ENCODE assay signal across 18 cellular contexts in the genomic region with DNA sequence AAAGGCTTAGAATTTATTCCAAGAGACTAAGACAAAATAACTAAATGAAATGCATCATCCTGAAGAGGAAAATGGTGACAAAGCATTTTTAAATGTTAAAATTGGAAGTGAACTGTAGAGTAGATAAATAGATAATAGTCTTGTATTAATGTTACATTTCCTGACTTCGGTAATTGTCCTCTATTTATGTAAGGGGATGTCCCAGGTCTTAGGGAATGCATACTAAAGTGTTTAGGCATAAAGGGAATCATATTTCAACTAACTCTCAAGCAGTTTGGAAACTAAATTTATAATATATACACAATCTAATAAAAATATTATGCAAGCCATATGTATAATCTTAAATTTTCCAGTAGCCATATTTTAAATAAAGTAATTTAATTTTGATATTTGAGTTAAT.
DNase-seq lines count a peak whose midpoint lies in the region; ATAC-seq, FAIRE-seq and TF ChIP-seq lines count a peak whose summit lies in the region.
"Had no signal": no experiment of that assay in that cellular context is flagged by ENCODE, and none has a peak within 500 bp of the region (broad histone marks: within the 10 kb centered on the region; RNA-seq: fewer than 3 reads in every experiment).

No MANE protein-coding gene starts in this region.

- ATAC-seq in IMR-90 (ENCODE audit: low read depth) (peak; percentile 36; the same call in 1 of the 2 replicates), K562 (no peak), HG02588 (IDR thresholded peaks at IDR 0.05; ENCODE audit: unreplicated experiment) (no peak)
- ATAC-seq: HCT116 had no signal

- DNase-seq in IMR-90 (peak; percentile 63), SK-N-MC (ENCODE audit: low read depth, low spot score) (peak; percentile 40), K562 (ENCODE audit: extremely low read depth in 1 of 4, low spot score in 3 of 4) (no peak), superior temporal gyrus (ENCODE audit: extremely low spot score) (no peak), ecto neural progenitor cell (ENCODE audit: low spot score) (no peak), T-helper 2 cell (no peak)
- DNase-seq: AML-193; Caco-2; CD4-positive, alpha-beta T cell; GF-D8; GOT3; H7; HFFc6 had no signal

- H3K9ac ChIP-seq in IMR-90 (ENCODE audit: low read depth, low read length) (no peak overlapping the region), SK-N-MC (ENCODE audit: insufficient read length) (no peak overlapping the region), K562 (ENCODE audit: insufficient read depth in 1 of 2, low read depth in 2 of 2, low read length in 2 of 2) (no peak overlapping the region)

- H3K27ac ChIP-seq in IMR-90 (ENCODE audit: insufficient read depth, low read length) (no peak overlapping the region), SK-N-MC (peak overlapping the region; percentile 61; the same call in 1 of the 2 replicates), K562 (ENCODE audit: extremely low read depth, low read depth, low read length) (no peak overlapping the region)
- H3K27ac ChIP-seq: C4-2B had no signal

- H3K23ac ChIP-seq in IMR-90 (ENCODE audit: low read depth, low read length): no peak overlapping the region

- in situ Hi-C loops in IMR-90 (cut with MboI; ENCODE audit: low sequenced_read_pairs) (no loop called here), K562 (cut with MboI) (no loop called here)

- H3K9me3 ChIP-seq in IMR-90 (ENCODE audit: control insufficient read depth, insufficient read depth, low read length): no peaks in the 10 kb centered on the region
- H3K9me3 ChIP-seq in SK-N-MC (ENCODE audit: low read depth, low read length): peaks cover 2% of the 10 kb centered on the region; the same call in 1 of the 2 replicates
- H3K9me3 ChIP-seq in K562 (replicated peaks; ENCODE audit: control insufficient read depth, insufficient read depth, low read depth, low read length): no peaks in the 10 kb centered on the region

- H2BK20ac ChIP-seq in IMR-90 (ENCODE audit: low read depth, low read length): no peak overlapping the region

- TF ChIP-seq CTCF in IMR-90 (conservative IDR thresholded peaks at IDR 0.05; ENCODE audit: low read depth, low read length): no peak
- TF ChIP-seq CTCF in K562 (IDR thresholded peaks at IDR 0.05 in 2 of 3, conservative IDR thresholded peaks at IDR 0.05 in 1 of 3; ENCODE audit: insufficient read depth in 2 of 3, low read depth in 1 of 3, low read length in 3 of 3): no peak

- H3K4ac ChIP-seq in IMR-90 (ENCODE audit: low read depth, low read length): no peak overlapping the region

- H4K91ac ChIP-seq in IMR-90 (ENCODE audit: insufficient read depth, low read depth, low read length): no peak overlapping the region

- no peaks in the 10 kb centered on the region for H3K27me3 ChIP-seq in IMR-90 (ENCODE audit: control insufficient read depth, insufficient read depth, low read length)
- no peaks in the 10 kb centered on the region; a peak in 1 of 5 replicates for H3K27me3 ChIP-seq in K562 (ENCODE audit: control insufficient read depth in 2 of 2, insufficient read depth in 2 of 2, low read length in 2 of 2)

- no peak overlapping the region for H2AK5ac ChIP-seq in IMR-90 (ENCODE audit: low read depth, low read length)

- H3K4me2 ChIP-seq in IMR-90 (ENCODE audit: low read depth, low read length) (no peak overlapping the region), K562 (ENCODE audit: insufficient read depth, low read length) (no peak overlapping the region)

- H2AK9ac ChIP-seq in IMR-90 (replicated peaks; ENCODE audit: low read depth, low read length, poor library complexity): no peak overlapping the region

- CTCF ChIA-PET in IMR-90 (lab: Yijun Ruan, JAX): no interaction called here
- CTCF ChIA-PET in K562 (lab: Yijun Ruan, JAX; ENCODE audit: low intra/inter-chr PET ratio): no interaction called here

- no peak overlapping the region for H3K18ac ChIP-seq in IMR-90 (ENCODE audit: low read depth, low read length)

- BruUV-seq in IMR-90 (replicated peaks; lab: Mats Ljungman, UMichigan) (no TSS peak), K562 (replicated peaks; lab: Mats Ljungman, UMichigan) (no TSS peak)

- TF ChIP-seq POLR2A in IMR-90 (IDR thresholded peaks at IDR 0.05; ENCODE audit: low read depth, low read length) (no peak), K562 (conservative IDR thresholded peaks at IDR 0.05) (no peak)

- no peak overlapping the region for H3K56ac ChIP-seq in IMR-90 (ENCODE audit: extremely low read depth, insufficient read depth, low read length)

- POLR2A ChIA-PET in IMR-90 (lab: Charles Lee; ENCODE audit: unreplicated experiment) (no interaction called here), K562 (lab: Yijun Ruan, JAX) (no interaction called here)

- no peaks in the 10 kb centered on the region for H4K20me1 ChIP-seq in IMR-90 (ENCODE audit: insufficient read depth, low read length)
- H4K20me1 ChIP-seq in K562 (replicated peaks; ENCODE audit: control insufficient read depth, insufficient read depth, low read length): no peaks in the 10 kb centered on the region

- H3K4me3 ChIP-seq in IMR-90 (ENCODE audit: insufficient read depth, low read depth, low read length) (no peak overlapping the region), SK-N-MC (peak overlapping the region; percentile 27), K562 (no peak overlapping the region)

- FAIRE-seq in K562 (lab: Jason Lieb, UNC) (no peak), islet of Langerhans (lab: Jason Lieb, UNC) (peak; percentile 85)
- FAIRE-seq: D721Med had no signal

- no peak overlapping the region for H2BK15ac ChIP-seq in IMR-90 (ENCODE audit: low read depth, low read length)

- no peak overlapping the region for H2BK5ac ChIP-seq in IMR-90 (ENCODE audit: low read depth, low read length, poor library complexity, severe bottlenecking)

- no peak overlapping the region for H4K8ac ChIP-seq in IMR-90 (ENCODE audit: low read depth in 2 of 2, low read length in 2 of 2)

- TF ChIP-seq EP300 in K562 (IDR thresholded peaks at IDR 0.05; ENCODE audit: low read length): no peak

- no peak overlapping the region for H3K14ac ChIP-seq in IMR-90 (replicated peaks; ENCODE audit: low read depth, low read length)

- H3K36me3 ChIP-seq in IMR-90 (ENCODE audit: control insufficient read depth, insufficient read depth, low read length): no peaks in the 10 kb centered on the region
- no peaks in the 10 kb centered on the region for H3K36me3 ChIP-seq in SK-N-MC (ENCODE audit: insufficient read depth, low read length)
- H3K36me3 ChIP-seq in K562 (ENCODE audit: control insufficient read depth, insufficient read depth, low read length): no peaks in the 10 kb centered on the region

- TF ChIP-seq RAD21 in IMR-90 (IDR thresholded peaks at IDR 0.05; ENCODE audit: low read length) (no peak), K562 (CRISPR knock-in tag; conservative IDR thresholded peaks at IDR 0.05 in 1 of 2, IDR thresholded peaks at IDR 0.05 in 1 of 2) (no peak)

- no peak overlapping the region for H2BK120ac ChIP-seq in IMR-90 (ENCODE audit: low read depth, low read length)

- H3K79me1 ChIP-seq in IMR-90 (ENCODE audit: low read depth in 1 of 2, low read length in 2 of 2): no peaks in the 10 kb centered on the region

- H3K79me2 ChIP-seq in K562 (ENCODE audit: control insufficient read depth, insufficient read depth, low read length): no peaks in the 10 kb centered on the region

- H3K4me1 ChIP-seq in IMR-90 (ENCODE audit: control insufficient read depth, insufficient read depth, low read length) (peaks cover 8% of the 10 kb centered on the region), K562 (replicated peaks in 1 of 2; ENCODE audit: control insufficient read depth in 2 of 2, insufficient read depth in 2 of 2, low read length in 2 of 2) (no peaks in the 10 kb centered on the region)
- H3K4me1 ChIP-seq: Caco-2 had no signal

- 0 out of 2 replicates have a peak, but pooled peaks cover under 1% of the 10 kb centered on the region for H3K9me1 ChIP-seq in IMR-90 (ENCODE audit: insufficient read depth, low read length)
- no peaks in the 10 kb centered on the region for H3K9me1 ChIP-seq in K562 (ENCODE audit: control insufficient read depth, insufficient read depth, low read length)

- intact Hi-C loops in IMR-90 (cut with micrococcal nuclease) (no loop called here), K562 (cut with micrococcal nuclease) (no loop called here)

- H2AFZ ChIP-seq in IMR-90 (replicated peaks; ENCODE audit: low read length, poor library complexity) (no peak overlapping the region), K562 (ENCODE audit: low read depth, low read length) (no peak overlapping the region)

- H4K5ac ChIP-seq in IMR-90 (ENCODE audit: low read depth, low read length): no peak overlapping the region

- dilution Hi-C loops in IMR-90 (cut with HindIII; ENCODE audit: low sequenced_read_pairs, unreplicated experiment): no loop called here

- no CpG with 5 or more reads among the region's 1 CpG for WGBS in IMR-90 (ENCODE audit: extremely low coverage in 2 of 2, insufficient read length in 1 of 2), 2 experiments
- 0% methylated on average over 1 of the region's 1 CpG for WGBS in K562 (ENCODE audit: insufficient coverage, low coverage, missing lambda C conversion rate)

TF ChIP-seq in IMR-90, 13 proteins besides CTCF, POLR2A, EP300 and RAD21 (continues in another document):
- TF ChIP-seq BHLHE40 (IDR thresholded peaks at IDR 0.05; ENCODE audit: low read depth, low read length) (no peak), MAFK (IDR thresholded peaks at IDR 0.05; ENCODE audit: low read depth, low read length) (no peak), CHD1 (IDR thresholded peaks at IDR 0.05; ENCODE audit: low read depth, low read length) (no peak), RFX5 (IDR thresholded peaks at IDR 0.05; ENCODE audit: low read depth, low read length) (no peak), RCOR1 (IDR thresholded peaks at IDR 0.05; ENCODE audit: insufficient replicate concordance, low read length) (no peak)

TF ChIP-seq in K562, 482 proteins besides CTCF, POLR2A, EP300 and RAD21:
- TF ChIP-seq CHD2 (IDR thresholded peaks at IDR 0.05; ENCODE audit: low read depth, low read length): no peak
- no peak for TF ChIP-seq ZNF384 (IDR thresholded peaks at IDR 0.05; ENCODE audit: low read depth, low read length)
- TF ChIP-seq SMARCE1 (IDR thresholded peaks at IDR 0.05): no peak
- TF ChIP-seq ZNF316 (IDR thresholded peaks at IDR 0.05): peak; percentile 77
- no peak for TF ChIP-seq NBN (IDR thresholded peaks at IDR 0.05; ENCODE audit: low read depth)
- no peak for TF ChIP-seq TRIM24 (IDR thresholded peaks at IDR 0.05)
- TF ChIP-seq C11orf30 (IDR thresholded peaks at IDR 0.05; ENCODE audit: low read depth): peak; percentile 49
- TF ChIP-seq ZNF445 (CRISPR knock-in tag; IDR thresholded peaks at IDR 0.05; ENCODE audit: low read depth): no peak
- no peak for TF ChIP-seq TOE1 (IDR thresholded peaks at IDR 0.05; ENCODE audit: borderline replicate concordance)
- TF ChIP-seq TOE1 (CRISPR knock-in tag; IDR thresholded peaks at IDR 0.05; ENCODE audit: borderline replicate concordance, low read depth): no peak
- no peak for TF ChIP-seq TEAD2 (tag; IDR thresholded peaks at IDR 0.05)

Comparison
In these comparisons a context has a peak if more than half of its experiments do, and no peak if none do; other contexts are left out.
1. DNase-seq: peak in IMR-90 (single experiment) and SK-N-MC (single experiment); none in K562 (0 of 4), superior temporal gyrus (single experiment), ecto neural progenitor cell (single experiment) and T-helper 2 cell (0 of 5).